Comparison of ENCODE assay signal across 24 cellular contexts in the genomic region with DNA sequence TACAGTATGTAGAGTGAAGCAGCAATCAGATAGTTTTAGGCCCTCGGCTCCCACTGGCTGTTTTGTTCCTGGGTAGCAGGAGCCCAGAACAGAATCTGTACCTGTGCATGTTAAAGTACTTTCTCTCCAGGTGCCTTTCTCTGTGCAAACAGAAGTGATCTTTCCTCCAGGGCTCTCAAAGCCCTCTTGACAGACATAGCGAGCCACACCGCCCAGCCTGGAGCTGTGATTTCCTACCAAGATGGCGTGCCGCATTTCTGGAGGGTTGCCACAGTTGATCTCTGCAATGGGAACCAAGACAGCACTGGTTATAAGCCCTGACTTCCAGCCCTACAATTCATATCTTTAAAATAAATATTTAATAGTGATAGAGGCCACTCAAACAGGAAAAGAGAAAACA.
"Had no signal": no experiment of that assay in that cellular context is flagged by ENCODE, and none has a peak within 500 bp of the region (broad histone marks: within the 10 kb centered on the region; RNA-seq: fewer than 3 reads in every experiment).

No MANE protein-coding gene starts in this region.

- H3K27ac ChIP-seq: brain microvascular endothelial cell, cardiac muscle cell, SK-N-MC, VCaP had no signal

- H3K27me3 ChIP-seq: brain microvascular endothelial cell, cardiac muscle cell had no signal

- H3K4me3 ChIP-seq: cardiac muscle cell, SK-N-MC had no signal

- DNase-seq: activated CD4-positive, alpha-beta memory T cell treated with anti-CD3 and anti-CD28 coated beads for 36 hours; activated CD4-positive, alpha-beta T cell treated with anti-CD3 and anti-CD28 coated beads, Interleukin-2, amount 10 ng/mL, durations not matched to agents 7 days and 5 days; activated CD4-positive, CD25-positive, alpha-beta regulatory T cell; activated CD8-positive, alpha-beta memory T cell treated with anti-CD3 and anti-CD28 coated beads for 24 hours; activated effector memory CD4-positive, alpha-beta T cell treated with anti-CD3 and anti-CD28 coated beads, Interleukin-2, amount 50 U/mL, for 16 hours; activated naive CD4-positive, alpha-beta T cell treated with Interleukin-2 at 50 U/mL for 16 hours; activated T-cell treated with anti-CD3 and anti-CD28 coated beads, Interleukin-2, amount 50 U/mL, for 4 hours; amygdala; brain microvascular endothelial cell; cerebellar nuclear complex; Kasumi-1; KBM-7; NCI-H1048; NCI-H1694; NCI-H2029 treated with DMSO at 0.1 percent for 48 hours; NCI-H226; NCI-H524 treated with DMSO at 0.1 percent for 48 hours; NCI-H774; T-cell; T-helper 2 cell; T1000 had no signal

- H3K36me3 ChIP-seq: brain microvascular endothelial cell had no signal

- ATAC-seq: activated T-cell treated with anti-CD3 and anti-CD28 coated beads, Interleukin-2, amount 50 U/mL, for 4 hours; T-cell had no signal
